Comparison of ENCODE assay signal across 17 cellular contexts in genomic region chr11:23097906-23098305, GRCh38.
A peak's percentile ranks its signal among the peaks of the same experiment; 100 is the strongest.
DNase-seq lines count a peak whose midpoint lies in the region; ATAC-seq and TF ChIP-seq lines count a peak whose summit lies in the region.
"Had no signal": no experiment of that assay in that cellular context is flagged by ENCODE, and none has a peak within 500 bp of the region (broad histone marks: within the 10 kb centered on the region; RNA-seq: fewer than 3 reads in every experiment).

No MANE protein-coding gene starts in this region.

- H3K9ac ChIP-seq in parathyroid adenoma, result no peak overlapping the region
- H3K9ac ChIP-seq: BLaER1 had no signal

- H3K27me3 ChIP-seq in parathyroid adenoma (ENCODE audit: control insufficient read depth, insufficient read depth, low read length) (no peaks in the 10 kb centered on the region), gastrocnemius medialis (no peaks in the 10 kb centered on the region)
- H3K27me3 ChIP-seq: BLaER1, breast epithelium, dorsolateral prefrontal cortex, heart left ventricle had no signal

- no peaks in the 10 kb centered on the region for H3K79me2 ChIP-seq in parathyroid adenoma

- TF ChIP-seq CTCF in parathyroid adenoma (IDR thresholded peaks at IDR 0.05) (no peak), gastrocnemius medialis (IDR thresholded peaks at IDR 0.05 in 4 of 5, conservative IDR thresholded peaks at IDR 0.05 in 1 of 5) (no peak)

- in situ Hi-C loops in gastrocnemius medialis (cut with MboI; ENCODE audit: low sequenced_read_pairs in 4 of 4), result no loop called here

- peak overlapping the region; percentile 42 for H2AFZ ChIP-seq in parathyroid adenoma

- DNase-seq in gastrocnemius medialis (no peak), C1 segment of cervical spinal cord (lab: John Stamatoyannopoulos, UW) (no peak)
- no peak for DNase-seq in stimulated activated CD8-positive, alpha-beta memory T cell treated with anti-CD3 and anti-CD28 coated beads, Interleukin-4, amount 100 ng/mL, for 48 hours
- DNase-seq: activated naive CD8-positive, alpha-beta T cell treated with anti-CD3 and anti-CD28 coated beads for 36 hours; activated T-cell treated with anti-CD3 and anti-CD28 coated beads, Interleukin-2, amount 50 U/mL, for 4 hours; dorsolateral prefrontal cortex; heart left ventricle; KBM-7; NCI-H1105; right cardiac atrium; T1000 had no signal

- ATAC-seq in GM19043 (IDR thresholded peaks at IDR 0.05; ENCODE audit: low read depth, unreplicated experiment) (peak; percentile 80), HG02759 (IDR thresholded peaks at IDR 0.05; ENCODE audit: unreplicated experiment) (peak; percentile 62), HG03571 (IDR thresholded peaks at IDR 0.05; ENCODE audit: unreplicated experiment) (peak; percentile 78), gastrocnemius medialis (no peak)
- ATAC-seq: activated T-cell treated with anti-CD3 and anti-CD28 coated beads, Interleukin-2, amount 50 U/mL, for 4 hours; heart left ventricle; right cardiac atrium had no signal

- no peak overlapping the region for H3K4me2 ChIP-seq in parathyroid adenoma (ENCODE audit: low read length)
- H3K4me2 ChIP-seq: BLaER1 had no signal

- H3K4me1 ChIP-seq in parathyroid adenoma (no peaks in the 10 kb centered on the region), gastrocnemius medialis (no peaks in the 10 kb centered on the region)
- H3K4me1 ChIP-seq: BLaER1, breast epithelium, heart left ventricle had no signal

- H3K27ac ChIP-seq in parathyroid adenoma, result no peak overlapping the region
- H3K27ac ChIP-seq in gastrocnemius medialis, result no peak overlapping the region
- H3K27ac ChIP-seq: BLaER1, breast epithelium, dorsolateral prefrontal cortex, heart left ventricle had no signal

- H3K36me3 ChIP-seq in parathyroid adenoma (ENCODE audit: control insufficient read depth, insufficient read depth, low read length), result no peaks in the 10 kb centered on the region
- no peaks in the 10 kb centered on the region for H3K36me3 ChIP-seq in gastrocnemius medialis
- H3K36me3 ChIP-seq: BLaER1, breast epithelium, heart left ventricle had no signal

- H3K4me3 ChIP-seq in parathyroid adenoma (ENCODE audit: low read depth, low read length), result no peak overlapping the region
- no peak overlapping the region for H3K4me3 ChIP-seq in gastrocnemius medialis
- H3K4me3 ChIP-seq: BLaER1, breast epithelium, dorsolateral prefrontal cortex, heart left ventricle had no signal

- no peaks in the 10 kb centered on the region for H3K9me3 ChIP-seq in parathyroid adenoma (ENCODE audit: control insufficient read depth, low read length)
- no peaks in the 10 kb centered on the region for H3K9me3 ChIP-seq in gastrocnemius medialis
- H3K9me3 ChIP-seq: BLaER1, breast epithelium had no signal

- intact Hi-C loops in gastrocnemius medialis (cut with DNase I; ENCODE audit: low total_unique reads), result no loop called here

- no peak for TF ChIP-seq POLR2A in gastrocnemius medialis (IDR thresholded peaks at IDR 0.05)

Comparison
In these comparisons a context has a peak if more than half of its experiments do, and no peak if none do; other contexts are left out.
1. ATAC-seq: peak in GM19043 (single experiment), HG02759 (single experiment) and HG03571 (single experiment); none in gastrocnemius medialis (0 of 2).